Comparison of ENCODE assay signal across 7 cellular contexts in the genomic region with DNA sequence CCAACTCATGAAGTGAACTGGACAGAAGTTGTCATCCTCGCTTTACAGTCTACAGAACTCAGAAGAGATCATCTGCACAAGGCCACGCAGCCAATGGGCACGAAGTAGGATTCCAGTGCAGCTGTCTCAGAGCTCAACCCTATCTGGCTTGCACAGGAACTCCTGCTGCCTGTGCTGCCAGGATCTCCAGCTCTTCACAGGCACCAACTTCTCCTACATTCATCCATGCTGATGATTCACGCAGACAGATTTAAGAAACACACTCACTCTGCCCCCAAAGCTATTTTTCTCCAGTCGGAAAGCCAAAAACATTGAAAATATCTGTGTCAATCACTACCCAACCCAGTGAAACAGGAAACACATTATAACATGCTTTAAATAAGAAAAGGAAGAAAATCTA.
DNase-seq lines count a peak whose midpoint lies in the region; ATAC-seq, FAIRE-seq and TF ChIP-seq lines count a peak whose summit lies in the region.

No MANE protein-coding gene starts in this region.

- H3K79me1 ChIP-seq in IMR-90 (ENCODE audit: low read depth in 1 of 2, low read length in 2 of 2), result peaks cover 37 to 70% of the 10 kb centered on the region in 2 experiments

- H2AK9ac ChIP-seq in IMR-90 (replicated peaks; ENCODE audit: low read depth, low read length, poor library complexity), result no peak overlapping the region

- peak overlapping the region; percentile 78; the same call in 1 of the 2 replicates for H3K18ac ChIP-seq in IMR-90 (ENCODE audit: low read depth, low read length)

- peaks cover 62% of the 10 kb centered on the region for H4K20me1 ChIP-seq in IMR-90 (ENCODE audit: insufficient read depth, low read length)
- H4K20me1 ChIP-seq in HepG2 (ENCODE audit: insufficient read depth, low read length), result peaks cover 76% of the 10 kb centered on the region

- H3K4me1 Mint-ChIP-seq in MCF 10A (ENCODE audit: insufficient read depth, unreplicated experiment), result no peaks in the 10 kb centered on the region
- peaks cover 7% of the 10 kb centered on the region for H3K4me1 Mint-ChIP-seq in activated CD4-positive, alpha-beta T cell treated with anti-CD3 and anti-CD28 coated beads, Interleukin-2, amount 10 ng/mL, durations not matched to agents 24 days and 14 days

- no peak overlapping the region for H3K56ac ChIP-seq in IMR-90 (ENCODE audit: extremely low read depth, insufficient read depth, low read length)

- peak overlapping the region; percentile 4 to 77; a peak in 3 of 4 replicates for H4K8ac ChIP-seq in IMR-90 (ENCODE audit: low read depth in 2 of 2, low read length in 2 of 2)

- peak overlapping the region; percentile 1; the same call in 1 of the 2 replicates for H4K91ac ChIP-seq in IMR-90 (ENCODE audit: insufficient read depth, low read depth, low read length)

- POLR2A ChIA-PET in IMR-90 (lab: Charles Lee; ENCODE audit: unreplicated experiment), result no interaction called here
- POLR2A ChIA-PET in MCF 10A (lab: Yijun Ruan, JAX), result interaction anchor here (0.7 to 6.0 kb wide), 8 partner anchors 10 to 441 kb away, joined by 3 to 52 read pairs (median 6); no protein-coding TSS in a partner anchor
- POLR2A ChIA-PET in HepG2 (lab: Yijun Ruan, JAX), result interaction anchor here (2.5 kb wide), 1 partner anchor 16 kb away, joined by 8 read pairs; no protein-coding TSS in a partner anchor

- peaks cover 31% of the 10 kb centered on the region for H3K9me1 ChIP-seq in IMR-90 (ENCODE audit: insufficient read depth, low read length)

- no peak for TF ChIP-seq CTCF in IMR-90 (conservative IDR thresholded peaks at IDR 0.05; ENCODE audit: low read depth, low read length)
- TF ChIP-seq CTCF in MCF 10A (IDR thresholded peaks at IDR 0.05; ENCODE audit: unreplicated experiment), result no peak
- TF ChIP-seq CTCF in HepG2 (CRISPR knock-in tag; IDR thresholded peaks at IDR 0.05), result no peak
- no peak for TF ChIP-seq CTCF in tibial nerve (IDR thresholded peaks at IDR 0.05)

- no peaks in the 10 kb centered on the region; the same call in 1 of the 2 replicates for H3K36me3 ChIP-seq in IMR-90 (ENCODE audit: control insufficient read depth, insufficient read depth, low read length)
- H3K36me3 ChIP-seq in HepG2 (replicated peaks in 1 of 2; ENCODE audit: control insufficient read depth in 1 of 2, insufficient read depth in 2 of 2, low read length in 2 of 2), result peaks cover 0 to 6% of the 10 kb centered on the region in 2 experiments; a peak in 3 of 5 replicates
- no peaks in the 10 kb centered on the region for H3K36me3 ChIP-seq in tibial nerve
- H3K36me3 ChIP-seq in effector memory CD4-positive, alpha-beta T cell (ENCODE audit: control insufficient read depth, insufficient read depth, low read length), result no peaks in the 10 kb centered on the region

- dilution Hi-C loops in IMR-90 (cut with HindIII; ENCODE audit: low sequenced_read_pairs, unreplicated experiment), result no loop called here

- no peaks in the 10 kb centered on the region for H3K27me3 ChIP-seq in IMR-90 (ENCODE audit: control insufficient read depth, insufficient read depth, low read length)
- no peaks in the 10 kb centered on the region for H3K27me3 ChIP-seq in HepG2 (ENCODE audit: control insufficient read depth in 1 of 2, insufficient read depth in 2 of 2, low read length in 2 of 2)
- no peaks in the 10 kb centered on the region for H3K27me3 ChIP-seq in tibial nerve
- H3K27me3 ChIP-seq in effector memory CD4-positive, alpha-beta T cell (replicated peaks; ENCODE audit: control insufficient read depth, insufficient read depth, low read length, poor library complexity, severe bottlenecking), result no peaks in the 10 kb centered on the region

- H2AK5ac ChIP-seq in IMR-90 (ENCODE audit: low read depth, low read length), result no peak overlapping the region

- peaks cover 94% of the 10 kb centered on the region for H3K79me2 ChIP-seq in HepG2 (ENCODE audit: insufficient read depth, low read length)

- H3K9me3 Mint-ChIP-seq in MCF 10A (ENCODE audit: unreplicated experiment), result no peaks in the 10 kb centered on the region
- no peaks in the 10 kb centered on the region for H3K9me3 Mint-ChIP-seq in activated CD4-positive, alpha-beta T cell treated with anti-CD3 and anti-CD28 coated beads, Interleukin-2, amount 10 ng/mL, durations not matched to agents 24 days and 14 days

- BruUV-seq in IMR-90 (replicated peaks; lab: Mats Ljungman, UMichigan) (no TSS peak), MCF 10A (replicated peaks; lab: Mats Ljungman, UMichigan) (no TSS peak), HepG2 (replicated peaks; lab: Mats Ljungman, UMichigan) (no TSS peak)

- peak overlapping the region; percentile 1; the same call in 1 of the 2 replicates for H3K4ac ChIP-seq in IMR-90 (ENCODE audit: low read depth, low read length)

- H3K14ac ChIP-seq in IMR-90 (replicated peaks; ENCODE audit: low read depth, low read length), result 0 out of 2 replicates have a peak overlapping the region, but pooled peaks have one; percentile 1

- H2BK15ac ChIP-seq in IMR-90 (ENCODE audit: low read depth, low read length), result no peak overlapping the region

- TF ChIP-seq EP300 in HepG2 (IDR thresholded peaks at IDR 0.05; ENCODE audit: low read depth in 2 of 2, low read length in 2 of 2) (no peak), HepG2 (CRISPR knock-in tag; IDR thresholded peaks at IDR 0.05; ENCODE audit: borderline replicate concordance) (no peak), tibial nerve (IDR thresholded peaks at IDR 0.05) (no peak)

- H2BK120ac ChIP-seq in IMR-90 (ENCODE audit: low read depth, low read length), result no peak overlapping the region

- CTCF ChIA-PET in IMR-90 (lab: Yijun Ruan, JAX) (interaction anchor here (1.2 kb wide), 1 partner anchor 152 kb away, joined by 3 read pairs; no protein-coding TSS in a partner anchor), MCF 10A (lab: Yijun Ruan, JAX) (interaction anchor here (0.8 to 6.4 kb wide), 3 partner anchors 11 to 99 kb away, joined by 3 to 39 read pairs (median 3); no protein-coding TSS in a partner anchor), HepG2 (lab: Yijun Ruan, JAX; ENCODE audit: low intra/inter-chr PET ratio, low total read pairs) (no interaction called here)

- TF ChIP-seq RAD21 in IMR-90 (IDR thresholded peaks at IDR 0.05; ENCODE audit: low read length) (no peak; the same call in 1 of the 2 replicates), HepG2 (CRISPR knock-in tag; IDR thresholded peaks at IDR 0.05) (no peak)

- in situ Hi-C loops in IMR-90 (cut with MboI; ENCODE audit: low sequenced_read_pairs), result no loop called here
- in situ Hi-C loops in HepG2 (cut with HindIII; ENCODE audit: extremely low pct_ligation_motif_present, low pct_unique_long_range_greater_than_20kb), result loop anchor here (10.0 kb wide), 1 partner anchor 96 kb away; no protein-coding TSS in a partner anchor

- intact Hi-C loops in IMR-90 (cut with micrococcal nuclease), result loop anchor here (2.0 to 10.0 kb wide), 2 partner anchors 34 to 286 kb away; no protein-coding TSS in a partner anchor
- intact Hi-C loops in MCF 10A (cut with micrococcal nuclease), result no loop called here
- intact Hi-C loops in HepG2 (cut with micrococcal nuclease; ENCODE audit: unreplicated experiment), result no loop called here
- intact Hi-C loops in activated CD4-positive, alpha-beta T cell treated with anti-CD3 and anti-CD28 coated beads, Interleukin-2, amount 10 ng/mL, durations not matched to agents 24 days and 14 days (cut with micrococcal nuclease), result loop anchor here (10.0 kb wide), 1 partner anchor 186 kb away; no protein-coding TSS in a partner anchor

- H3K4me3 ChIP-seq in IMR-90 (ENCODE audit: insufficient read depth, low read depth, low read length) (no peak overlapping the region; the same call in 1 of the 2 replicates), HepG2 (replicated peaks in 1 of 3; ENCODE audit: insufficient read depth in 1 of 3, low read depth in 2 of 3, low read length in 3 of 3) (no peak overlapping the region), tibial nerve (no peak overlapping the region)
- H3K4me3 ChIP-seq in effector memory CD4-positive, alpha-beta T cell (ENCODE audit: insufficient read depth, low read depth, low read length, poor library complexity, severe bottlenecking), result no peak overlapping the region

- H3K4me2 ChIP-seq in IMR-90 (ENCODE audit: low read depth, low read length), result peak overlapping the region; percentile 85; the same call in 1 of the 2 replicates
- no peak overlapping the region for H3K4me2 ChIP-seq in HepG2 (ENCODE audit: low read depth, low read length)

- H2AFZ ChIP-seq in IMR-90 (replicated peaks; ENCODE audit: low read length, poor library complexity) (no peak overlapping the region), HepG2 (ENCODE audit: low read length) (no peak overlapping the region)

- 0% methylated on average over 2 of the region's 5 CpGs; no CpG with 5 or more reads in 1 of the 2 experiments for WGBS in IMR-90 (ENCODE audit: extremely low coverage in 2 of 2, insufficient read length in 1 of 2), 2 experiments
- WGBS in HepG2 (ENCODE audit: low lambda C conversion rate), result 72% methylated on average over 4 of the region's 5 CpGs
- WGBS in tibial nerve, 2 donors, result 14 to 19% methylated on average over 5 of the region's 5 CpGs

- H3K4me3 Mint-ChIP-seq in MCF 10A (ENCODE audit: unreplicated experiment), result no peak overlapping the region
- H3K4me3 Mint-ChIP-seq in activated CD4-positive, alpha-beta T cell treated with anti-CD3 and anti-CD28 coated beads, Interleukin-2, amount 10 ng/mL, durations not matched to agents 24 days and 14 days, result no peak overlapping the region

- H3K27me3 Mint-ChIP-seq in MCF 10A (ENCODE audit: insufficient read depth, unreplicated experiment), result no peaks in the 10 kb centered on the region
- no peaks in the 10 kb centered on the region for H3K27me3 Mint-ChIP-seq in activated CD4-positive, alpha-beta T cell treated with anti-CD3 and anti-CD28 coated beads, Interleukin-2, amount 10 ng/mL, durations not matched to agents 24 days and 14 days

- H3K4me1 ChIP-seq in IMR-90 (ENCODE audit: control insufficient read depth, insufficient read depth, low read length), result peaks cover 30% of the 10 kb centered on the region
- H3K4me1 ChIP-seq in HepG2 (ENCODE audit: insufficient read depth, low read length), result peaks cover 63% of the 10 kb centered on the region
- H3K4me1 ChIP-seq in tibial nerve, result peaks cover 0 to 64% (median 53%) of the 10 kb centered on the region in 4 donors
- H3K4me1 ChIP-seq in effector memory CD4-positive, alpha-beta T cell (ENCODE audit: control insufficient read depth, insufficient read depth, low read length, poor library complexity, severe bottlenecking), result peaks cover 10% of the 10 kb centered on the region

- ATAC-seq in IMR-90 (ENCODE audit: low read depth) (peak; percentile 91), HepG2 (peak; percentile 17; the same call in 1 of the 3 replicates), GM18511 (IDR thresholded peaks at IDR 0.05; ENCODE audit: unreplicated experiment) (no peak)

- H3K9me3 ChIP-seq in IMR-90 (ENCODE audit: control insufficient read depth, insufficient read depth, low read length) (no peaks in the 10 kb centered on the region), HepG2 (ENCODE audit: low read length) (no peaks in the 10 kb centered on the region), tibial nerve (no peaks in the 10 kb centered on the region)
- no peaks in the 10 kb centered on the region for H3K9me3 ChIP-seq in effector memory CD4-positive, alpha-beta T cell (ENCODE audit: control insufficient read depth, low read length)

- H2BK20ac ChIP-seq in IMR-90 (ENCODE audit: low read depth, low read length), result no peak overlapping the region

- peaks cover 17% of the 10 kb centered on the region for H3K36me3 Mint-ChIP-seq in MCF 10A (ENCODE audit: insufficient read depth, unreplicated experiment)
- H3K36me3 Mint-ChIP-seq in activated CD4-positive, alpha-beta T cell treated with anti-CD3 and anti-CD28 coated beads, Interleukin-2, amount 10 ng/mL, durations not matched to agents 24 days and 14 days (ENCODE audit: low read depth), result peaks cover 9% of the 10 kb centered on the region

- TF ChIP-seq POLR2A in IMR-90 (IDR thresholded peaks at IDR 0.05; ENCODE audit: low read depth, low read length), result peak; percentile 39; the same call in 1 of the 2 replicates
- TF ChIP-seq POLR2A in HepG2 (IDR thresholded peaks at IDR 0.05; ENCODE audit: insufficient read depth in 1 of 2, low read depth in 2 of 2, low read length in 2 of 2), result no peak
- no peak for TF ChIP-seq POLR2A in tibial nerve (IDR thresholded peaks at IDR 0.05)

- H4K5ac ChIP-seq in IMR-90 (ENCODE audit: low read depth, low read length), result no peak overlapping the region

- peak overlapping the region; percentile 2; the same call in 1 of the 2 replicates for H3K23ac ChIP-seq in IMR-90 (ENCODE audit: low read depth, low read length)

- FAIRE-seq in HepG2 (lab: Jason Lieb, UNC), result no peak

- H3K27ac ChIP-seq in IMR-90 (ENCODE audit: insufficient read depth, low read length) (peak overlapping the region; percentile 15; the same call in 1 of the 2 replicates), HepG2 (ENCODE audit: extremely low read length, insufficient read depth, low read length) (peak overlapping the region; percentile 43), tibial nerve (peak overlapping the region in 3 of 4 donors; percentile 60 to 88 (median 78))
- H3K27ac ChIP-seq in effector memory CD4-positive, alpha-beta T cell (ENCODE audit: insufficient read depth, low read length, poor library complexity, severe bottlenecking), result no peak overlapping the region

- peak; percentile 94 for DNase-seq in IMR-90
- DNase-seq in MCF 10A (ENCODE audit: unreplicated experiment), result peak; percentile 77
- DNase-seq in HepG2 (ENCODE audit: low spot score), result no peak
- DNase-seq in tibial nerve (ENCODE audit: low spot score in 2 of 2), result peak; percentile 20 to 33
- no peak for DNase-seq in activated CD4-positive, alpha-beta T cell treated with anti-CD3 and anti-CD28 coated beads, Interleukin-2, amount 10 ng/mL, durations not matched to agents 24 days and 14 days
- DNase-seq in effector memory CD4-positive, alpha-beta T cell, result no peak

- H3K9ac ChIP-seq in IMR-90 (ENCODE audit: low read depth, low read length) (no peak overlapping the region; the same call in 1 of the 2 replicates), HepG2 (ENCODE audit: insufficient read depth, low read depth, low read length) (no peak overlapping the region)

- no peak overlapping the region for H3K27ac Mint-ChIP-seq in MCF 10A (ENCODE audit: low read depth, unreplicated experiment)
- H3K27ac Mint-ChIP-seq in activated CD4-positive, alpha-beta T cell treated with anti-CD3 and anti-CD28 coated beads, Interleukin-2, amount 10 ng/mL, durations not matched to agents 24 days and 14 days, result no peak overlapping the region

- peak overlapping the region; percentile 91 for H2BK5ac ChIP-seq in IMR-90 (ENCODE audit: low read depth, low read length, poor library complexity, severe bottlenecking)

Comparison
In these comparisons a context has a peak if more than half of its experiments do, and no peak if none do; other contexts are left out.
1. DNase-seq: peak in IMR-90 (single experiment), MCF 10A (single experiment) and tibial nerve (2 of 2); none in HepG2 (single experiment), activated CD4-positive, alpha-beta T cell treated with anti-CD3 and anti-CD28 coated beads, Interleukin-2, amount 10 ng/mL, durations not matched to agents 24 days and 14 days (single experiment) and effector memory CD4-positive, alpha-beta T cell (0 of 3).
2. intact Hi-C loops: an anchor here in IMR-90 (2.0 to 10.0 kb wide) and activated CD4-positive, alpha-beta T cell treated with anti-CD3 and anti-CD28 coated beads, Interleukin-2, amount 10 ng/mL, durations not matched to agents 24 days and 14 days (10.0 kb wide); none called in MCF 10A and HepG2.